ENCODE assay signal across 19 cellular contexts in the genomic region with DNA sequence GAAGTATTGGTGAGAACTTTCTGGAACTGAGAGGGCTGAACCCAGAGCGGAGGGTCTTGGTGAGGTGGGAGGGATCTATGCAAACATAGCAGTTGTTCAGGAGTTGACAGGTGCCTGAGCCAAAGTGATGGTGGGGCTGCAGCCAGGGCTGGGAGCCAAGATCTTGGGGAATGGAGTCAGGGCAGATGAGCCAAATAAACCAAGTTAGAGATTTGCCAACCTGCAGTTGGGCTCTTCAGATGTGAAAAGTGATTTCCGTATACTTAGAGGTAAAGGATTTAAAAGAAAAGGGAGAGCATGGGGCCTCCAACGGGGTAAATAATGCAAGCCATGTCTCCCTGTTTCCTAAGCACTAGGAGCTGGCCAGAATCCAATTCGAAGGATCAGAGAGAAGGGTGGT. TPM values are rescaled to one million over a fixed set of nuclear protein-coding genes. Genes with fewer than 3 reads are reported as not detected.
"Had no signal": no experiment of that assay in that cellular context is flagged by ENCODE, and none has a peak within 500 bp of the region (broad histone marks: within the 10 kb centered on the region; RNA-seq: fewer than 3 reads in every experiment).

No MANE protein-coding gene starts in this region.

- H3K27ac ChIP-seq: ascending aorta, breast epithelium, foreskin keratinocyte, lower lobe of right lung, psoas muscle, suprapubic skin, WERI-Rb-1 had no signal

- H3K27me3 ChIP-seq: ascending aorta had no signal

- DNase-seq: activated CD4-positive, alpha-beta memory T cell treated with anti-CD3 and anti-CD28 coated beads for 36 hours; activated CD4-positive, alpha-beta T cell treated with anti-CD3 and anti-CD28 coated beads for 36 hours; activated CD8-positive, alpha-beta memory T cell treated with anti-CD3 and anti-CD28 coated beads, Interleukin-2, amount 10 ng/mL, durations not matched to agents 7 days and 5 days; activated naive CD4-positive, alpha-beta T cell treated with anti-CD3 and anti-CD28 coated beads, Interleukin-2, amount 10 ng/mL, durations not matched to agents 7 days and 5 days; activated T-cell treated with anti-CD3 and anti-CD28 coated beads, Interleukin-2, amount 50 U/mL, for 24 hours; cerebellar nuclear complex; effector memory CD4-positive, alpha-beta T cell; foreskin keratinocyte; head of caudate nucleus; lower lobe of right lung; psoas muscle; trophoblast cell; WERI-Rb-1 had no signal

- H3K9me3 ChIP-seq: ascending aorta, breast epithelium, lower lobe of right lung, psoas muscle, suprapubic skin had no signal

- H3K4me1 ChIP-seq: ascending aorta, breast epithelium, psoas muscle, suprapubic skin had no signal

- H3K36me3 ChIP-seq: ascending aorta, breast epithelium, lower lobe of right lung, suprapubic skin, WERI-Rb-1 had no signal

- H3K4me3 ChIP-seq: ascending aorta, breast epithelium, lower lobe of right lung, psoas muscle, suprapubic skin had no signal

- ATAC-seq: activated CD4-positive, alpha-beta T cell treated with anti-CD3 and anti-CD28 coated beads for 36 hours; activated CD8-positive, alpha-beta memory T cell treated with anti-CD3 and anti-CD28 coated beads, Interleukin-2, amount 10 ng/mL, durations not matched to agents 7 days and 5 days; foreskin keratinocyte; lower lobe of right lung; psoas muscle; sciatic nerve had no signal

RNA-seq across cellular contexts. Expression of gene KRT3, which starts 8.1 kb away (rescaled TPM):
- total RNA-seq: activated CD4-positive, alpha-beta memory T cell treated with anti-CD3 and anti-CD28 coated beads for 36 hours; activated CD4-positive, alpha-beta T cell treated with anti-CD3 and anti-CD28 coated beads for 36 hours; activated CD8-positive, alpha-beta memory T cell treated with anti-CD3 and anti-CD28 coated beads, Interleukin-2, amount 10 ng/mL, durations not matched to agents 7 days and 5 days; ascending aorta; breast epithelium; foreskin keratinocyte; lower lobe of right lung; omental fat pad; psoas muscle; sciatic nerve; suprapubic skin had no signal
- polyA plus RNA-seq: foreskin keratinocyte, neural cell, psoas muscle had no signal

RNA-seq across cellular contexts. Expression of gene KRT4, which starts 9.9 kb away (rescaled TPM):
- total RNA-seq: activated CD4-positive, alpha-beta memory T cell treated with anti-CD3 and anti-CD28 coated beads for 36 hours; activated CD4-positive, alpha-beta T cell treated with anti-CD3 and anti-CD28 coated beads for 36 hours; activated CD8-positive, alpha-beta memory T cell treated with anti-CD3 and anti-CD28 coated beads, Interleukin-2, amount 10 ng/mL, durations not matched to agents 7 days and 5 days; ascending aorta; omental fat pad; sciatic nerve had no signal
- polyA plus RNA-seq: neural cell had no signal

RNA-seq across cellular contexts. Expression of gene KRT76, which starts 26.9 kb away (rescaled TPM):
- total RNA-seq: activated CD4-positive, alpha-beta memory T cell treated with anti-CD3 and anti-CD28 coated beads for 36 hours; activated CD4-positive, alpha-beta T cell treated with anti-CD3 and anti-CD28 coated beads for 36 hours; activated CD8-positive, alpha-beta memory T cell treated with anti-CD3 and anti-CD28 coated beads, Interleukin-2, amount 10 ng/mL, durations not matched to agents 7 days and 5 days; ascending aorta; breast epithelium; foreskin keratinocyte; lower lobe of right lung; omental fat pad; psoas muscle; sciatic nerve; suprapubic skin had no signal
- polyA plus RNA-seq: neural cell, psoas muscle had no signal

RNA-seq across cellular contexts. Expression of gene KRT79, which starts 30.1 kb away (rescaled TPM):
- total RNA-seq: activated CD4-positive, alpha-beta memory T cell treated with anti-CD3 and anti-CD28 coated beads for 36 hours; ascending aorta; foreskin keratinocyte; psoas muscle; sciatic nerve had no signal
- polyA plus RNA-seq: foreskin keratinocyte, neural cell had no signal

RNA-seq across cellular contexts. Expression of gene KRT78, which starts 44.8 kb away (rescaled TPM):
- total RNA-seq: activated CD4-positive, alpha-beta memory T cell treated with anti-CD3 and anti-CD28 coated beads for 36 hours; activated CD4-positive, alpha-beta T cell treated with anti-CD3 and anti-CD28 coated beads for 36 hours; activated CD8-positive, alpha-beta memory T cell treated with anti-CD3 and anti-CD28 coated beads, Interleukin-2, amount 10 ng/mL, durations not matched to agents 7 days and 5 days; ascending aorta; lower lobe of right lung; psoas muscle; sciatic nerve had no signal
- polyA plus RNA-seq: neural cell had no signal
